Comparison of ENCODE assay signal across 8 cellular contexts in genomic region chr9:6645153-6646027, GRCh38. TPM values are rescaled to one million over a fixed set of nuclear protein-coding genes. Genes with fewer than 3 reads are reported as not detected.
DNase-seq lines count a peak whose midpoint lies in the region; ATAC-seq and TF ChIP-seq lines count a peak whose summit lies in the region.

TSS of gene GLDC (minus strand) at chr9:6645729. CDS start at chr9:6645499, 230 bp downstream.

- intact Hi-C loops in Calu3 (cut with micrococcal nuclease; ENCODE audit: unreplicated experiment), result no loop called here

- CTCF ChIA-PET in Calu3 (lab: Charles Lee), result interaction anchor here (0.6 kb wide), 2 partner anchors 290 to 890 kb away, joined by 3 read pairs; no protein-coding TSS in a partner anchor
- CTCF ChIA-PET in RWPE1 (lab: Yijun Ruan, JAX), result interaction anchor here (0.6 kb wide), 1 partner anchor 101 kb away, joined by 3 read pairs; no protein-coding TSS in a partner anchor

- H3K9me3 Mint-ChIP-seq in Calu3 (ENCODE audit: low read depth, unreplicated experiment), result no peaks in the 10 kb centered on the region

- H3K4me2 ChIP-seq in skeletal muscle satellite cell (ENCODE audit: low read length), result peak within 1 kb of the TSS; percentile 77

- no peaks in the 10 kb centered on the region for H3K9me3 ChIP-seq in iPS-18a (ENCODE audit: control insufficient read depth, low read depth, low read length)
- no peaks in the 10 kb centered on the region for H3K9me3 ChIP-seq in skeletal muscle satellite cell (replicated peaks; ENCODE audit: low read length)

- H3K4me1 Mint-ChIP-seq in Calu3 (ENCODE audit: low read depth, unreplicated experiment), result peaks cover 8% of the 10 kb centered on the region

- H3K36me3 ChIP-seq in iPS-18a (ENCODE audit: control insufficient read depth, low read depth, low read length) (no peaks in the 10 kb centered on the region), skeletal muscle satellite cell (ENCODE audit: insufficient read depth, low read length) (no peaks in the 10 kb centered on the region)

- no TSS peak for BruUV-seq in Calu3 (replicated peaks; lab: Mats Ljungman, UMichigan)

- POLR2A ChIA-PET in RWPE1 (lab: Yijun Ruan, JAX; ENCODE audit: low non-redundant PET), result no interaction called here

- TF ChIP-seq CTCF in Calu3 (IDR thresholded peaks at IDR 0.05; ENCODE audit: unreplicated experiment) (no peak), RWPE1 (conservative IDR thresholded peaks at IDR 0.05; ENCODE audit: low read depth) (no peak)

- H3K36me3 Mint-ChIP-seq in Calu3 (ENCODE audit: insufficient read depth, unreplicated experiment), result peaks cover 19% of the 10 kb centered on the region

- H3K27me3 ChIP-seq in iPS-18a (ENCODE audit: control insufficient read depth, insufficient read depth, low read length) (peaks cover 20% of the 10 kb centered on the region), skeletal muscle satellite cell (ENCODE audit: control insufficient read depth, insufficient read depth, low read length) (peaks cover 51% of the 10 kb centered on the region)

- ATAC-seq in GM19452 (IDR thresholded peaks at IDR 0.05; ENCODE audit: unreplicated experiment) (peak; percentile 90), HG03520 (IDR thresholded peaks at IDR 0.05; ENCODE audit: unreplicated experiment) (peak; percentile 77)

- H3K4me1 ChIP-seq in iPS-18a (ENCODE audit: control insufficient read depth, low read depth, low read length) (peaks cover 6% of the 10 kb centered on the region), skeletal muscle satellite cell (ENCODE audit: control insufficient read depth, insufficient read depth, low read length) (peaks cover 12% of the 10 kb centered on the region)

- peak within 1 kb of the TSS; percentile 76 for H3K9ac ChIP-seq in iPS-18a (ENCODE audit: low read length)
- no peak within 1 kb of the TSS for H3K9ac ChIP-seq in skeletal muscle satellite cell (ENCODE audit: low read depth, low read length)

- DNase-seq in Calu3 (peak; percentile 76), RWPE1 (ENCODE audit: low spot score) (peak; percentile 79), astrocyte of the hippocampus (ENCODE audit: low read depth, low spot score) (peak; percentile 86), SHP77 treated with DMSO at 0.1 percent for 48 hours (lab: John Stamatoyannopoulos, UW) (no peak)

- no peak within 1 kb of the TSS for H3K27ac ChIP-seq in RWPE1
- no peak within 1 kb of the TSS for H3K27ac ChIP-seq in iPS-18a (ENCODE audit: low read length)

- no peaks in the 10 kb centered on the region for H3K27me3 Mint-ChIP-seq in Calu3 (ENCODE audit: unreplicated experiment)

- H3K4me3 Mint-ChIP-seq in Calu3 (ENCODE audit: low read depth, unreplicated experiment), result peak within 1 kb of the TSS; percentile 87

- H3K27ac Mint-ChIP-seq in Calu3 (ENCODE audit: unreplicated experiment), result peak within 1 kb of the TSS; percentile 24

- peak within 1 kb of the TSS; percentile 87 for H3K4me3 ChIP-seq in iPS-18a (ENCODE audit: low read length)
- peak within 1 kb of the TSS; percentile 65 for H3K4me3 ChIP-seq in skeletal muscle satellite cell (ENCODE audit: low read length)

RNA-seq across cellular contexts. Expression of gene GLDC, which starts in this region (rescaled TPM):
- total RNA-seq in Calu3 (2022), result 5.1 and 8.0 TPM in 2 replicates
- total RNA-seq in skeletal muscle satellite cell (2012; rRNA removed), result 9.2 and 13.2 TPM in 2 replicates
